ENCODE assay signal across 1 cellular context in genomic region chr7:35800718-35801391, GRCh38.
TF ChIP-seq lines count a peak whose summit lies in the region.

TSS of gene SEPTIN7 (plus strand) at chr7:35801057. CDS start at chr7:35801210, 153 bp downstream.

TF ChIP-seq in HepG2, 621 proteins besides CTCF, POLR2A, EP300 and RAD21 (continued from another document and continues in another):
- TF ChIP-seq CBX1 (IDR thresholded peaks at IDR 0.05; ENCODE audit: low read depth) (peak; percentile 42), ZBTB10 (CRISPR knock-in tag; IDR thresholded peaks at IDR 0.05; ENCODE audit: borderline replicate concordance) (no peak), NFE2L1 (CRISPR knock-in tag; IDR thresholded peaks at IDR 0.05; ENCODE audit: borderline replicate concordance) (no peak), TERF1 (CRISPR knock-in tag; IDR thresholded peaks at IDR 0.05) (no peak), ZNF251 (CRISPR knock-in tag; IDR thresholded peaks at IDR 0.05) (no peak), NR1H2 (CRISPR knock-in tag; IDR thresholded peaks at IDR 0.05; ENCODE audit: borderline replicate concordance, low read depth) (no peak), ZMYM2 (CRISPR knock-in tag; IDR thresholded peaks at IDR 0.05) (no peak), FOSL2 (CRISPR knock-in tag; IDR thresholded peaks at IDR 0.05) (peak; percentile 46; the same call in 1 of the 2 replicates), PHF20 (CRISPR knock-in tag; IDR thresholded peaks at IDR 0.05) (peak; percentile 58; the same call in 1 of the 2 replicates), ZNF562 (CRISPR knock-in tag; IDR thresholded peaks at IDR 0.05; ENCODE audit: borderline replicate concordance) (no peak), PLRG1 (conservative IDR thresholded peaks at IDR 0.05) (no peak), ZNF883 (CRISPR knock-in tag; IDR thresholded peaks at IDR 0.05; ENCODE audit: not compliant biosample characterization) (no peak), HNRNPK (IDR thresholded peaks at IDR 0.05; ENCODE audit: low read depth, low read length, poor library complexity, severe bottlenecking) (no peak), ZNF709 (CRISPR knock-in tag; IDR thresholded peaks at IDR 0.05) (no peak; the same call in 1 of the 2 replicates), NFIC (IDR thresholded peaks at IDR 0.05; ENCODE audit: low read length) (no peak), ATF1 (CRISPR knock-in tag; IDR thresholded peaks at IDR 0.05) (peak; percentile 87), SP5 (CRISPR knock-in tag; IDR thresholded peaks at IDR 0.05; ENCODE audit: borderline replicate concordance, low read depth) (peak; percentile 49; the same call in 1 of the 2 replicates), AGO2 (optimal IDR thresholded peaks at IDR 0.05; ENCODE audit: low read depth, low read length) (no peak), TFAP4 (IDR thresholded peaks at IDR 0.05; ENCODE audit: borderline replicate concordance, low read depth) (peak; percentile 41; the same call in 1 of the 2 replicates), ZNF260 (CRISPR knock-in tag; IDR thresholded peaks at IDR 0.05; ENCODE audit: borderline replicate concordance, low read depth) (no peak), GABPA (IDR thresholded peaks at IDR 0.05; ENCODE audit: low read depth, low read length) (0 out of 2 replicates have a peak, but pooled peaks have one; percentile 11), GABPA (CRISPR knock-in tag; IDR thresholded peaks at IDR 0.05; ENCODE audit: low read depth) (peak; percentile 76), REST (IDR thresholded peaks at IDR 0.05; ENCODE audit: borderline replicate concordance in 1 of 2, low read depth in 1 of 2, low read length in 2 of 2) (no peak; a peak in 1 of 4 replicates), ZMYM4 (CRISPR knock-in tag; IDR thresholded peaks at IDR 0.05) (peak; percentile 97), FOXA1 (IDR thresholded peaks at IDR 0.05) (no peak), FOXA1 (CRISPR knock-in tag; IDR thresholded peaks at IDR 0.05) (peak; percentile 16), BCL3 (CRISPR knock-in tag; IDR thresholded peaks at IDR 0.05) (0 out of 2 replicates have a peak, but pooled peaks have one; percentile 12), CC2D1A (CRISPR knock-in tag; IDR thresholded peaks at IDR 0.05) (no peak), BCL6 (CRISPR knock-in tag; IDR thresholded peaks at IDR 0.05) (peak; percentile 20; the same call in 1 of the 2 replicates), ZBTB7B (CRISPR knock-in tag; IDR thresholded peaks at IDR 0.05) (peak; percentile 9; the same call in 1 of the 2 replicates), ZNF556 (CRISPR knock-in tag; IDR thresholded peaks at IDR 0.05; ENCODE audit: borderline replicate concordance) (no peak), EZH2 (conservative IDR thresholded peaks at IDR 0.05; ENCODE audit: low read depth, low read length) (no peak), ZNF772 (CRISPR knock-in tag; IDR thresholded peaks at IDR 0.05) (peak; percentile 69; the same call in 1 of the 2 replicates), ZNF788 (CRISPR knock-in tag; IDR thresholded peaks at IDR 0.05; ENCODE audit: borderline replicate concordance) (no peak; the same call in 1 of the 2 replicates), ZNF678 (CRISPR knock-in tag; IDR thresholded peaks at IDR 0.05) (no peak), SAP130 (CRISPR knock-in tag; IDR thresholded peaks at IDR 0.05; ENCODE audit: low read depth) (peak; percentile 68), YY1 (IDR thresholded peaks at IDR 0.05; ENCODE audit: insufficient read depth, insufficient replicate concordance, low read depth, low read length) (peak; percentile 97), ZBTB21 (CRISPR knock-in tag; IDR thresholded peaks at IDR 0.05) (peak; percentile 94), ZNF451 (CRISPR knock-in tag; IDR thresholded peaks at IDR 0.05) (0 out of 2 replicates have a peak, but pooled peaks have one; percentile 23), ZNF768 (CRISPR knock-in tag; IDR thresholded peaks at IDR 0.05) (no peak), ZNF670 (CRISPR knock-in tag; IDR thresholded peaks at IDR 0.05; ENCODE audit: borderline replicate concordance) (no peak), NR2C2 (CRISPR knock-in tag; IDR thresholded peaks at IDR 0.05; ENCODE audit: borderline replicate concordance) (peak; percentile 18; the same call in 1 of the 2 replicates), TBX3 (IDR thresholded peaks at IDR 0.05; ENCODE audit: borderline replicate concordance) (0 out of 2 replicates have a peak, but pooled peaks have one; percentile 15), ZNF3 (CRISPR knock-in tag; IDR thresholded peaks at IDR 0.05) (no peak), SP1 (IDR thresholded peaks at IDR 0.05) (peak; percentile 75; the same call in 1 of the 2 replicates), SP1 (CRISPR knock-in tag; IDR thresholded peaks at IDR 0.05) (peak; percentile 20; the same call in 1 of the 2 replicates), ZNF598 (CRISPR knock-in tag; IDR thresholded peaks at IDR 0.05; ENCODE audit: borderline replicate concordance) (no peak; the same call in 1 of the 2 replicates), ZNF616 (CRISPR knock-in tag; IDR thresholded peaks at IDR 0.05; ENCODE audit: low read depth) (peak; percentile 82), ELF1 (CRISPR knock-in tag; IDR thresholded peaks at IDR 0.05) (peak; percentile 96), REXO4 (CRISPR knock-in tag; IDR thresholded peaks at IDR 0.05; ENCODE audit: borderline replicate concordance) (no peak; the same call in 1 of the 2 replicates), PRDM10 (CRISPR knock-in tag; IDR thresholded peaks at IDR 0.05; ENCODE audit: low read depth) (0 out of 2 replicates have a peak, but pooled peaks have one; percentile 29), FOXP1 (IDR thresholded peaks at IDR 0.05) (no peak), FOXP1 (CRISPR knock-in tag; IDR thresholded peaks at IDR 0.05) (no peak), RARA (CRISPR knock-in tag; IDR thresholded peaks at IDR 0.05) (no peak), PITX1 (CRISPR knock-in tag; IDR thresholded peaks at IDR 0.05) (peak; percentile 54; the same call in 1 of the 2 replicates), ESRRA (CRISPR knock-in tag; IDR thresholded peaks at IDR 0.05; ENCODE audit: low read depth) (no peak), USF2 (IDR thresholded peaks at IDR 0.05; ENCODE audit: low read depth, low read length) (no peak), USF2 (CRISPR knock-in tag; IDR thresholded peaks at IDR 0.05; ENCODE audit: borderline replicate concordance) (no peak), SMAD9 (CRISPR knock-in tag; IDR thresholded peaks at IDR 0.05) (no peak), FLYWCH1 (CRISPR knock-in tag; IDR thresholded peaks at IDR 0.05) (no peak), RBM22 (optimal IDR thresholded peaks at IDR 0.05; ENCODE audit: low read length) (no peak)
